Comparison of ENCODE assay signal across 35 cellular contexts in the genomic region with DNA sequence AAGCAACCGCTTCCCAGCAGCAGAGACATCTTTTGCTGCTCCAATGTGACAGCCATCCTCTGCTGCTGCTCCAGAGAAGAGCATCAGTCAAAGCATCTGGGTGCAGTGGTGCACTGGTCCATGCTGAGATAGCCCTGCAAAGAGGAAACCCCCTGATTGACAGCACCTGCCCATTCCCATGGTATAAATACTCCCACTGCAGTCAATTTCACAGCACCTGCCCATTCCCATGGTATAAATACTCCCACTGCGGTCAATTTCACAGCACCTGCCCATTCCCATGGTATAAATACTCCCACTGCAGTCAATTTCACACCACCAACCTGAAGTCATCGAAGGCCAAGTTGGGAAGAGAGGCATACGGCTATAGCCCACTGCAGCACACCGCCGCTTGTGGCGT.
"Had no signal": no experiment of that assay in that cellular context is flagged by ENCODE, and none has a peak within 500 bp of the region (broad histone marks: within the 10 kb centered on the region; RNA-seq: fewer than 3 reads in every experiment).

No MANE protein-coding gene starts in this region.

- H3K9me3 ChIP-seq: adrenal gland, body of pancreas, breast epithelium had no signal

- H3K27me3 ChIP-seq: body of pancreas, brain microvascular endothelial cell had no signal

- H3K36me3 ChIP-seq: adrenal gland, brain microvascular endothelial cell, breast epithelium had no signal

- H3K27ac ChIP-seq: adrenal gland, body of pancreas, brain microvascular endothelial cell, breast epithelium, VCaP had no signal

- H3K4me1 Mint-ChIP-seq: activated B cell treated with CpG ODN at 0.5 μM for 24 hours; activated CD4-positive, alpha-beta T cell treated with anti-CD3 and anti-CD28 coated beads, Interleukin-2, amount 10 ng/mL, durations not matched to agents 24 days and 14 days; activated naive CD8-positive, alpha-beta T cell treated with anti-CD3 and anti-CD28 coated beads, Interleukin-2, amount 10 ng/mL, durations not matched to agents 7 days and 5 days; activated T-helper 17 cell treated with anti-CD3 and anti-CD28 coated beads, Interleukin-2, amount 50 U/mL, for 72 hours had no signal

- ATAC-seq: activated CD8-positive, alpha-beta T cell treated with anti-CD3 and anti-CD28 coated beads for 36 hours; activated naive CD4-positive, alpha-beta T cell treated with anti-CD3 and anti-CD28 coated beads, Interleukin-2, amount 50 U/mL, for 72 hours; activated T-cell treated with anti-CD3 and anti-CD28 coated beads, Interleukin-2, amount 50 U/mL, for 4 hours; activated T-cell treated with anti-CD3 and anti-CD28 coated beads, Interleukin-2, amount 50 U/mL, for 72 hours; activated T-helper 17 cell treated with anti-CD3 and anti-CD28 coated beads, Interleukin-2, amount 50 U/mL, for 72 hours; body of pancreas had no signal

- H3K27ac Mint-ChIP-seq: activated B cell treated with CpG ODN at 0.5 μM for 24 hours; activated CD4-positive, alpha-beta memory T cell treated with anti-CD3 and anti-CD28 coated beads for 36 hours; activated CD4-positive, alpha-beta T cell treated with anti-CD3 and anti-CD28 coated beads, Interleukin-2, amount 10 ng/mL, durations not matched to agents 24 days and 14 days; activated CD8-positive, alpha-beta T cell treated with anti-CD3 and anti-CD28 coated beads for 36 hours; activated naive CD4-positive, alpha-beta T cell treated with anti-CD3 and anti-CD28 coated beads for 36 hours; activated naive CD4-positive, alpha-beta T cell treated with anti-CD3 and anti-CD28 coated beads, Interleukin-2, amount 50 U/mL, for 72 hours; activated naive CD8-positive, alpha-beta T cell treated with anti-CD3 and anti-CD28 coated beads, Interleukin-2, amount 10 ng/mL, durations not matched to agents 7 days and 5 days; activated T-cell treated with anti-CD3 and anti-CD28 coated beads, Interleukin-2, amount 50 U/mL, for 72 hours; activated T-helper 1 cell treated with anti-CD3 and anti-CD28 coated beads, Interleukin-12 subunit alpha, Interleukin-12 subunit beta, Interleukin-2, Interleukin-4 antibody, amounts not matched to agents 30 ng/mL and 10 ng/mL and 1 ng/mL, durations not matched to agents 14 hours and 24 hours and 36 hours; activated T-helper 17 cell treated with anti-CD3 and anti-CD28 coated beads, Interleukin-2, amount 50 U/mL, for 72 hours; T-helper 1 cell treated with Interleukin-12 subunit alpha and Interleukin-12 subunit beta and Interleukin-4 antibody, amounts not matched to agents 30 μg/mL and 1 μg/mL, for 36 hours; T-helper 2 cell treated with Interferon-gamma antibody and Interleukin-4, amounts not matched to agents 5 μg/mL and 100 μg/mL, for 36 hours had no signal

- H3K4me3 Mint-ChIP-seq: activated B cell treated with CpG ODN at 0.5 μM for 24 hours; activated CD4-positive, alpha-beta memory T cell treated with anti-CD3 and anti-CD28 coated beads for 36 hours; activated CD4-positive, alpha-beta T cell treated with anti-CD3 and anti-CD28 coated beads, Interleukin-2, amount 10 ng/mL, durations not matched to agents 24 days and 14 days; activated CD8-positive, alpha-beta T cell treated with anti-CD3 and anti-CD28 coated beads for 36 hours; activated naive CD4-positive, alpha-beta T cell treated with anti-CD3 and anti-CD28 coated beads for 36 hours; activated naive CD8-positive, alpha-beta T cell treated with anti-CD3 and anti-CD28 coated beads, Interleukin-2, amount 10 ng/mL, durations not matched to agents 7 days and 5 days; activated T-cell treated with anti-CD3 and anti-CD28 coated beads, Interleukin-2, amount 50 U/mL, for 4 hours; activated T-cell treated with anti-CD3 and anti-CD28 coated beads, Interleukin-2, amount 50 U/mL, for 72 hours; activated T-helper 1 cell treated with anti-CD3 and anti-CD28 coated beads, Interleukin-12 subunit alpha, Interleukin-12 subunit beta, Interleukin-2, Interleukin-4 antibody, amounts not matched to agents 30 ng/mL and 10 ng/mL and 1 ng/mL, durations not matched to agents 14 hours and 24 hours and 36 hours; activated T-helper 17 cell treated with anti-CD3 and anti-CD28 coated beads, Interleukin-2, amount 50 U/mL, for 72 hours; T-helper 1 cell treated with Interleukin-12 subunit alpha and Interleukin-12 subunit beta and Interleukin-4 antibody, amounts not matched to agents 30 μg/mL and 1 μg/mL, for 36 hours; T-helper 2 cell treated with Interferon-gamma antibody and Interleukin-4, amounts not matched to agents 5 μg/mL and 100 μg/mL, for 36 hours had no signal

- H3K4me3 ChIP-seq: adrenal gland, body of pancreas, breast epithelium had no signal

- H3K9me3 Mint-ChIP-seq: activated B cell treated with CpG ODN at 0.5 μM for 24 hours; activated CD4-positive, alpha-beta memory T cell treated with anti-CD3 and anti-CD28 coated beads for 36 hours; activated CD4-positive, alpha-beta T cell treated with anti-CD3 and anti-CD28 coated beads, Interleukin-2, amount 10 ng/mL, durations not matched to agents 24 days and 14 days; activated CD8-positive, alpha-beta T cell treated with anti-CD3 and anti-CD28 coated beads for 36 hours; activated naive CD4-positive, alpha-beta T cell treated with anti-CD3 and anti-CD28 coated beads for 36 hours; activated naive CD4-positive, alpha-beta T cell treated with anti-CD3 and anti-CD28 coated beads, Interleukin-2, amount 50 U/mL, for 72 hours; activated naive CD8-positive, alpha-beta T cell treated with anti-CD3 and anti-CD28 coated beads, Interleukin-2, amount 10 ng/mL, durations not matched to agents 7 days and 5 days; activated T-cell treated with anti-CD3 and anti-CD28 coated beads, Interleukin-2, amount 50 U/mL, for 4 hours; activated T-cell treated with anti-CD3 and anti-CD28 coated beads, Interleukin-2, amount 50 U/mL, for 72 hours; activated T-helper 1 cell treated with anti-CD3 and anti-CD28 coated beads, Interleukin-12 subunit alpha, Interleukin-12 subunit beta, Interleukin-2, Interleukin-4 antibody, amounts not matched to agents 30 ng/mL and 10 ng/mL and 1 ng/mL, durations not matched to agents 14 hours and 24 hours and 36 hours; activated T-helper 17 cell treated with anti-CD3 and anti-CD28 coated beads, Interleukin-2, amount 50 U/mL, for 72 hours; T-helper 1 cell treated with Interleukin-12 subunit alpha and Interleukin-12 subunit beta and Interleukin-4 antibody, amounts not matched to agents 30 μg/mL and 1 μg/mL, for 36 hours; T-helper 2 cell treated with Interferon-gamma antibody and Interleukin-4, amounts not matched to agents 5 μg/mL and 100 μg/mL, for 36 hours had no signal

- H3K36me3 Mint-ChIP-seq: activated CD4-positive, alpha-beta memory T cell treated with anti-CD3 and anti-CD28 coated beads for 36 hours; activated naive CD4-positive, alpha-beta T cell treated with anti-CD3 and anti-CD28 coated beads, Interleukin-2, amount 50 U/mL, for 72 hours; activated naive CD8-positive, alpha-beta T cell treated with anti-CD3 and anti-CD28 coated beads, Interleukin-2, amount 10 ng/mL, durations not matched to agents 7 days and 5 days had no signal

- DNase-seq: activated B cell treated with CpG ODN at 0.5 μM for 24 hours; activated CD4-positive, alpha-beta memory T cell treated with anti-CD3 and anti-CD28 coated beads for 36 hours; activated CD4-positive, alpha-beta T cell treated with anti-CD3 and anti-CD28 coated beads for 4 hours; activated CD4-positive, alpha-beta T cell treated with anti-CD3 and anti-CD28 coated beads, Interleukin-2, amount 10 ng/mL, durations not matched to agents 24 days and 14 days; activated CD4-positive, alpha-beta T cell treated with anti-CD3 and anti-CD28 coated beads, Interleukin-2, amount 50 U/mL, for 1 hour; activated CD4-positive, alpha-beta T cell treated with anti-CD3 and anti-CD28 coated beads, Interleukin-2, amount 50 U/mL, for 4 hours; activated CD4-positive, CD25-positive, alpha-beta regulatory T cell treated with anti-CD3 and anti-CD28 coated beads, Interleukin-2, amount 50 U/mL, for 72 hours; activated CD8-positive, alpha-beta memory T cell treated with anti-CD3 and anti-CD28 coated beads, Interleukin-2, amount 50 U/mL, for 4 hours; activated CD8-positive, alpha-beta T cell treated with anti-CD3 and anti-CD28 coated beads for 36 hours; activated effector memory CD4-positive, alpha-beta T cell treated with anti-CD3 and anti-CD28 coated beads, Interleukin-2, amount 50 U/mL, for 16 hours; activated gamma-delta T cell treated with Interleukin-2 at 50 U/mL for 16 hours; activated naive CD4-positive, alpha-beta T cell; activated naive CD4-positive, alpha-beta T cell treated with anti-CD3 and anti-CD28 coated beads for 36 hours; activated naive CD4-positive, alpha-beta T cell treated with anti-CD3 and anti-CD28 coated beads, Interleukin-2, amount 50 U/mL, for 16 hours; activated naive CD8-positive, alpha-beta T cell treated with anti-CD3 and anti-CD28 coated beads, Interleukin-2, amount 10 ng/mL, durations not matched to agents 7 days and 5 days; activated T-cell treated with anti-CD3 and anti-CD28 coated beads for 4 hours; activated T-cell treated with anti-CD3 and anti-CD28 coated beads, Interleukin-2, amount 50 U/mL, for 1 hour; activated T-cell treated with anti-CD3 and anti-CD28 coated beads, Interleukin-2, amount 50 U/mL, for 4 hours; activated T-cell treated with anti-CD3 and anti-CD28 coated beads, Interleukin-2, amount 50 U/mL, for 72 hours; adrenal gland; amniotic stem cell; aorta; body of pancreas; brain microvascular endothelial cell; central memory CD4-positive, alpha-beta T cell; T-helper 1 cell; T-helper 2 cell; T-helper 9 cell had no signal

- H3K4me1 ChIP-seq: adrenal gland, body of pancreas, breast epithelium had no signal
